In the genomic region with DNA sequence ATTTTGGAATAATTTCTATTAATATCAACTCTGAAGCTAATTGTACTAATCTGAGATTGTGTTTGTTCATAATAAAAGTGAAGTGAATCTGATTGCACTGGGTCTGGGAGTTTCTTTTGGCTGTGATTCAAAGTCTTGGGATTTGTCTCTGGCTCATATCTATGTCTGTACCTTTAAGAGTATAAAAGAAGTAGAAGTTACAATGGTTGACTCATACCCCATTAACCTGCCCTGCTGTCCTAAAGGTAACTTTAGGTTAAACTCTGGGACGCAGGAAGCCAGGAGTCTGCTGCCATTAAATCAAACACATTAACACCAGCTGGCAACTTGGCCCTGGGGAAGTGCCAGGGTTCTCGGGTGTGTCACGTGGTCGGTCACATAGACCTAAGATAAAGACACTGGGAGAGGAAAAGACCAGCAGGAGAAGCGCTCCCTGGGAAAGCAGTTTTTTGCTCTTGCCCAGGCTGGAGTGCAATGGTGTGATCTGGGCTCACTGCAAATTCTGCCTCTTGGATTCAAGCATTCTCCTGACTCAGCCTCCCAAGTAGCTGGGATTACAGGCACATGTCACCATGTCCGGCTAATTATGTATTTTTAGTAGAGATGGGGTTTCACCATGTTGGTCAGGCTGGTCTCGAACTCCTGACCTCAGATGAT, we compare ENCODE assay signal across 9 cellular contexts. TPM values are rescaled to one million over a fixed set of nuclear protein-coding genes. Genes with fewer than 3 reads are reported as not detected.
DNase-seq lines count a peak whose midpoint lies in the region; ATAC-seq and TF ChIP-seq lines count a peak whose summit lies in the region.
"Had no signal": no experiment of that assay in that cellular context is flagged by ENCODE, and none has a peak within 500 bp of the region (broad histone marks: within the 10 kb centered on the region; RNA-seq: fewer than 3 reads in every experiment).

No MANE protein-coding gene starts in this region.

- H3K4me2 ChIP-seq in DOHH2 (ENCODE audit: low read length) = no peak overlapping the region; the same call in 1 of the 2 replicates

- H3K27me3 ChIP-seq in DOHH2 (ENCODE audit: control insufficient read depth, low read length) (no peaks in the 10 kb centered on the region), body of pancreas (no peaks in the 10 kb centered on the region), transverse colon (no peaks in the 10 kb centered on the region)

- H3F3A ChIP-seq in DOHH2 (ENCODE audit: control insufficient read depth, insufficient read depth) = peaks cover 52% of the 10 kb centered on the region

- H3K4me3 ChIP-seq in DOHH2 (ENCODE audit: low read length) (no peak overlapping the region), body of pancreas (no peak overlapping the region), transverse colon (no peak overlapping the region)

- no peak overlapping the region for H3K27ac Mint-ChIP-seq in activated CD4-positive, alpha-beta memory T cell treated with anti-CD3 and anti-CD28 coated beads, Interleukin-2, amount 10 ng/mL, durations not matched to agents 7 days and 5 days

- H3K36me3 ChIP-seq in DOHH2 (ENCODE audit: control insufficient read depth, low read length) (peaks cover 46% of the 10 kb centered on the region), body of pancreas (replicated peaks in 1 of 2; ENCODE audit: insufficient read depth in 1 of 2, low read depth in 2 of 2) (no peaks in the 10 kb centered on the region), transverse colon (peaks cover 0 to 6% (median 0%) of the 10 kb centered on the region in 4 donors)

- CTCF ChIA-PET in activated CD4-positive, alpha-beta memory T cell treated with anti-CD3 and anti-CD28 coated beads, Interleukin-2, amount 10 ng/mL, durations not matched to agents 7 days and 5 days (lab: Charles Lee) = interaction anchor here (1.0 kb wide), 1 partner anchor 17 kb away, joined by 4 read pairs; no protein-coding TSS in a partner anchor

- peaks cover 43% of the 10 kb centered on the region for H3K4me1 ChIP-seq in DOHH2 (ENCODE audit: control insufficient read depth, low read length)
- H3K4me1 ChIP-seq in body of pancreas = peaks cover 27% of the 10 kb centered on the region
- H3K4me1 ChIP-seq in transverse colon = peaks cover 12 to 51% (median 22%) of the 10 kb centered on the region in 4 donors

- peaks cover 37% of the 10 kb centered on the region for H3K4me1 Mint-ChIP-seq in activated CD4-positive, alpha-beta memory T cell treated with anti-CD3 and anti-CD28 coated beads, Interleukin-2, amount 10 ng/mL, durations not matched to agents 7 days and 5 days

- ATAC-seq in body of pancreas = peak; percentile 99
- ATAC-seq in HG02642 (IDR thresholded peaks at IDR 0.05; ENCODE audit: poor library complexity, unreplicated experiment) = no peak

- no peaks in the 10 kb centered on the region for H4K20me1 ChIP-seq in DOHH2 (ENCODE audit: control insufficient read depth, insufficient read depth, low read depth, low read length)

- POLR2A ChIA-PET in activated CD4-positive, alpha-beta memory T cell treated with anti-CD3 and anti-CD28 coated beads, Interleukin-2, amount 10 ng/mL, durations not matched to agents 7 days and 5 days (lab: Charles Lee) = interaction anchor here (0.6 to 1.4 kb wide), 4 partner anchors 9 to 21 kb away, joined by 3 to 8 read pairs (median 4); partner anchors contain the start of gene SCD

- no peaks in the 10 kb centered on the region for H3K9me3 Mint-ChIP-seq in activated CD4-positive, alpha-beta memory T cell treated with anti-CD3 and anti-CD28 coated beads, Interleukin-2, amount 10 ng/mL, durations not matched to agents 7 days and 5 days

- peaks cover 51% of the 10 kb centered on the region for H3K36me3 Mint-ChIP-seq in activated CD4-positive, alpha-beta memory T cell treated with anti-CD3 and anti-CD28 coated beads, Interleukin-2, amount 10 ng/mL, durations not matched to agents 7 days and 5 days (ENCODE audit: low read depth)

- WGBS in body of pancreas, 2 donors = 10 to 14% methylated on average over 5 to 7 of the region's 7 CpGs
- WGBS in transverse colon (ENCODE audit: low coverage in 1 of 2), 2 donors = 45 to 100% methylated on average over 1 to 7 of the region's 7 CpGs

- H3K27ac ChIP-seq in DOHH2 (ENCODE audit: low read depth, low read length) (peak overlapping the region; percentile 4; the same call in 1 of the 2 replicates), body of pancreas (peak overlapping the region; percentile 65 to 72 (median 71)), transverse colon (peak overlapping the region; percentile 56 to 87 (median 82))
- H3K27ac ChIP-seq: HL-60 had no signal

- no peak overlapping the region for H3K4me3 Mint-ChIP-seq in activated CD4-positive, alpha-beta memory T cell treated with anti-CD3 and anti-CD28 coated beads, Interleukin-2, amount 10 ng/mL, durations not matched to agents 7 days and 5 days

- no peaks in the 10 kb centered on the region for H3K9me2 ChIP-seq in DOHH2 (replicated peaks; ENCODE audit: control insufficient read depth, low read length)

- no peaks in the 10 kb centered on the region for H3K27me3 Mint-ChIP-seq in activated CD4-positive, alpha-beta memory T cell treated with anti-CD3 and anti-CD28 coated beads, Interleukin-2, amount 10 ng/mL, durations not matched to agents 7 days and 5 days

- in situ Hi-C loops in transverse colon (cut with MboI; ENCODE audit: low pct_ligation_motif_present in 1 of 4, low pct_unique_long_range_greater_than_20kb in 1 of 4, low sequenced_read_pairs in 3 of 4) = no loop called here

- TF ChIP-seq EP300 in transverse colon (IDR thresholded peaks at IDR 0.05; ENCODE audit: low read depth) = peak; percentile 23

- TF ChIP-seq POLR2A in body of pancreas (IDR thresholded peaks at IDR 0.05) = no peak
- TF ChIP-seq POLR2A in transverse colon (IDR thresholded peaks at IDR 0.05) = peak; percentile 52

- 0 out of 2 replicates have a peak, but pooled peaks cover 3% of the 10 kb centered on the region for H3K79me2 ChIP-seq in DOHH2 (ENCODE audit: control insufficient read depth, low read length)

- H3K9me3 ChIP-seq in DOHH2 (ENCODE audit: control insufficient read depth, insufficient read depth, low read length) = no peaks in the 10 kb centered on the region
- no peaks in the 10 kb centered on the region for H3K9me3 ChIP-seq in body of pancreas
- H3K9me3 ChIP-seq in transverse colon = no peaks in the 10 kb centered on the region

- TF ChIP-seq CTCF in DOHH2 (IDR thresholded peaks at IDR 0.05; ENCODE audit: low read depth, low read length, poor library complexity, severe bottlenecking) (no peak), body of pancreas (IDR thresholded peaks at IDR 0.05) (no peak), transverse colon (IDR thresholded peaks at IDR 0.05) (no peak)

- DNase-seq in NCI-H2107 treated with DMSO at 0.1 percent for 48 hours (lab: John Stamatoyannopoulos, UW; ENCODE audit: unreplicated experiment) = peak; percentile 54
- peak; percentile 92 to 99 (median 97) for DNase-seq in body of pancreas
- peak; percentile 50 for DNase-seq in kidney glomerular epithelial cell (lab: John Stamatoyannopoulos, UW)
- DNase-seq in transverse colon = peak; percentile 90
- no peak for DNase-seq in activated CD8-positive, alpha-beta memory T cell treated with anti-CD3 and anti-CD28 coated beads, Interleukin-2, amount 50 U/mL, for 48 hours
- DNase-seq in activated CD4-positive, alpha-beta memory T cell treated with anti-CD3 and anti-CD28 coated beads, Interleukin-2, amount 10 ng/mL, durations not matched to agents 7 days and 5 days = no peak

- intact Hi-C loops in body of pancreas (cut with DNase I) = no loop called here
- intact Hi-C loops in transverse colon (cut with DNase I; ENCODE audit: low total_unique reads) = no loop called here

RNA-seq across cellular contexts. Expression of gene SCD, which starts 17.8 kb away (rescaled TPM):
- 100 to 1,000 TPM in 1 of 2 donors, 10 to 100 TPM in 1; 14.3 to 128 TPM for total RNA-seq in body of pancreas
- total RNA-seq in transverse colon = 10 to 100 TPM in 3 of 4 donors, 1 to 10 TPM in 1; 9.2 to 62.1 (median 21.8) TPM
- total RNA-seq in activated CD4-positive, alpha-beta memory T cell treated with anti-CD3 and anti-CD28 coated beads, Interleukin-2, amount 10 ng/mL, durations not matched to agents 7 days and 5 days = 100 to 1,000 TPM; 198 to 202 TPM

RNA-seq across cellular contexts. Expression of gene PKD2L1, which starts 34.8 kb away (rescaled TPM):
- not detected for total RNA-seq in body of pancreas
- 1 to 10 TPM in 1 of 4 donors, under 1 TPM in 1, not detected in 2; 0.14 to 1.9 TPM for total RNA-seq in transverse colon
- total RNA-seq in activated CD4-positive, alpha-beta memory T cell treated with anti-CD3 and anti-CD28 coated beads, Interleukin-2, amount 10 ng/mL, durations not matched to agents 7 days and 5 days = under 1 TPM in 1 of 2 experiments, not detected in 1; 0.18 TPM

Comparison
In these comparisons a context has a peak if more than half of its experiments do, and no peak if none do; other contexts are left out.
1. H3K27ac ChIP-seq: peak in every context shown above with its lines; median percentile 82 in transverse colon; 71 in body of pancreas; 4 in DOHH2.
2. DNase-seq: peak in NCI-H2107 treated with DMSO at 0.1 percent for 48 hours (single experiment), body of pancreas (4 of 4), kidney glomerular epithelial cell (single experiment) and transverse colon (single experiment); none in activated CD8-positive, alpha-beta memory T cell treated with anti-CD3 and anti-CD28 coated beads, Interleukin-2, amount 50 U/mL, for 48 hours (single experiment) and activated CD4-positive, alpha-beta memory T cell treated with anti-CD3 and anti-CD28 coated beads, Interleukin-2, amount 10 ng/mL, durations not matched to agents 7 days and 5 days (single experiment).